In the genomic region with DNA sequence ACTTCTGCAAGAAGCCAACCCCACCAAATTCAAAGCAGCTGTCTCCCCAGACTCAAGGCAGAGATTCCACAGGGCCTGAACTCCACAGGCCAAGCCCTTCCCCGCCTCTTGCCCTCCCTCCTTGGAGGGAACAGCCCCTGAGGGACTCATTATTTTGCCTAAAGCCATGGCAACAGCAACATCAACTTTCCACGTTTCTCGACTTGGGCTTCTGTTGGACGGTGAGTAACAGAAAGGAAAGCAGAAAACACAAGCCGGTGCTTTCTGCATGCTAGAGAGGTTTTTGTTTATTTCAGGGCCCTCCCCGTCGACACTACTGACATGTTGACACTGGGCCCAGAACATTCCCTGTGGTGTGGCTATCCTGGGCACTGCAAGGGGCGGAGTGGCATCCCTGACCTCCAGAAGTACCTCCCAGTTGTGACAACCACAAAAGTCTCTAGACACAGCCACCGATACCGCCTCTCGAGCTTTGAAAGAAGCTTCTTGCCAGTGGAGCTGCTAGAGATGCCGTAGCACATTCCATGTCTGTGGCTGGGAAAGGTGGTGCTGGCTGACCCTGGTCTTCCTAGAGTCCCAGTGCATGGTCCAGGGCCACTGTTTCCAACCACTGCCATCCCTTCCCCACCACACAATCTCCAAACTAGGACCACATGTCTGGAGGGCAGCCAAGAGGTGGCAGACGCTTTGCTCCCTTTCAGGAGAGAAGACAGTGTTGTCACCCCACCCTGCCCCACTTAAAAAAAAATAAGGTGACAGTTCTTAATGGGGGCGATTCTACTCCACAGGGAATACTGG, we compare ENCODE assay signal across 12 cellular contexts. TPM values are rescaled to one million over a fixed set of nuclear protein-coding genes. Genes with fewer than 3 reads are reported as not detected.
DNase-seq lines count a peak whose midpoint lies in the region; ATAC-seq and TF ChIP-seq lines count a peak whose summit lies in the region.
"Had no signal": no experiment of that assay in that cellular context is flagged by ENCODE, and none has a peak within 500 bp of the region (broad histone marks: within the 10 kb centered on the region; RNA-seq: fewer than 3 reads in every experiment).

No MANE protein-coding gene starts in this region.

- WGBS in psoas muscle, 3 donors = 34 to 47% (median 45%) methylated on average over 14 of the region's 14 CpGs

- H3K27me3 ChIP-seq in left ventricle myocardium inferior (ENCODE audit: low read depth) (no peaks in the 10 kb centered on the region), psoas muscle (ENCODE audit: insufficient read depth in 3 of 3, low read length in 2 of 3) (no peaks in the 10 kb centered on the region)

- ATAC-seq in psoas muscle (peak; percentile 47 to 69 (median 64)), GM18498 (IDR thresholded peaks at IDR 0.05; ENCODE audit: unreplicated experiment) (no peak)
- no peak for ATAC-seq in naive thymus-derived CD8-positive, alpha-beta T cell
- ATAC-seq: activated naive CD8-positive, alpha-beta T cell treated with anti-CD3 and anti-CD28 coated beads, Interleukin-2, amount 50 U/mL, for 24 hours had no signal

- peaks cover 26% of the 10 kb centered on the region for H3K4me1 ChIP-seq in left ventricle myocardium inferior
- H3K4me1 ChIP-seq in psoas muscle = no peaks in the 10 kb centered on the region

- H3K4me3 Mint-ChIP-seq in naive thymus-derived CD8-positive, alpha-beta T cell = no peak overlapping the region
- H3K4me3 Mint-ChIP-seq: activated CD4-positive, alpha-beta memory T cell treated with anti-CD3 and anti-CD28 coated beads for 36 hours; activated naive CD8-positive, alpha-beta T cell treated with anti-CD3 and anti-CD28 coated beads, Interleukin-2, amount 50 U/mL, for 24 hours; CD14-positive monocyte; naive B cell had no signal

- no peak overlapping the region for H3K27ac Mint-ChIP-seq in naive thymus-derived CD8-positive, alpha-beta T cell
- H3K27ac Mint-ChIP-seq: activated CD4-positive, alpha-beta memory T cell treated with anti-CD3 and anti-CD28 coated beads for 36 hours; activated naive CD8-positive, alpha-beta T cell treated with anti-CD3 and anti-CD28 coated beads, Interleukin-2, amount 50 U/mL, for 24 hours had no signal

- H3K36me3 ChIP-seq in left ventricle myocardium inferior (peaks cover 94% of the 10 kb centered on the region), psoas muscle (ENCODE audit: insufficient read depth in 1 of 2, low read depth in 1 of 2) (peaks cover 8 to 100% of the 10 kb centered on the region in 2 donors)

- no peaks in the 10 kb centered on the region for H3K9me3 ChIP-seq in left ventricle myocardium inferior (replicated peaks)
- H3K9me3 ChIP-seq in psoas muscle = no peaks in the 10 kb centered on the region

- POLR2A ChIA-PET in naive thymus-derived CD8-positive, alpha-beta T cell (lab: Charles Lee) = no interaction called here

- H3K4me3 ChIP-seq in left ventricle myocardium inferior (peak overlapping the region; percentile 11), psoas muscle (no peak overlapping the region)

- H3K36me3 Mint-ChIP-seq in naive thymus-derived CD8-positive, alpha-beta T cell = peaks cover 0 to 87% (median 15%) of the 10 kb centered on the region in 3 donors

- DNase-seq in AG20443 (ENCODE audit: low spot score) = peak; percentile 92
- DNase-seq in astrocyte of the hippocampus (ENCODE audit: low read depth, low spot score) = peak; percentile 26
- DNase-seq in left ventricle myocardium inferior = peak; percentile 58
- peak; percentile 51 to 75 for DNase-seq in psoas muscle
- no peak for DNase-seq in middle frontal gyrus (ENCODE audit: extremely low spot score, low spot score)
- DNase-seq in naive thymus-derived CD8-positive, alpha-beta T cell = no peak
- DNase-seq in activated CD4-positive, alpha-beta T cell treated with anti-CD3 and anti-CD28 coated beads, Interleukin-2, amount 50 U/mL, for 48 hours = no peak
- DNase-seq: activated CD4-positive, alpha-beta memory T cell treated with anti-CD3 and anti-CD28 coated beads for 36 hours; activated naive CD8-positive, alpha-beta T cell treated with anti-CD3 and anti-CD28 coated beads, Interleukin-2, amount 50 U/mL, for 24 hours had no signal

- H3K4me1 Mint-ChIP-seq in naive thymus-derived CD8-positive, alpha-beta T cell = peaks cover 0 to 7% (median 2%) of the 10 kb centered on the region in 4 donors
- H3K4me1 Mint-ChIP-seq: activated naive CD8-positive, alpha-beta T cell treated with anti-CD3 and anti-CD28 coated beads, Interleukin-2, amount 50 U/mL, for 24 hours; CD14-positive monocyte had no signal

- no peaks in the 10 kb centered on the region for H3K27me3 Mint-ChIP-seq in naive thymus-derived CD8-positive, alpha-beta T cell
- H3K27me3 Mint-ChIP-seq: activated CD4-positive, alpha-beta memory T cell treated with anti-CD3 and anti-CD28 coated beads for 36 hours; activated naive CD8-positive, alpha-beta T cell treated with anti-CD3 and anti-CD28 coated beads, Interleukin-2, amount 50 U/mL, for 24 hours; naive B cell had no signal

- TF ChIP-seq CTCF in left ventricle myocardium inferior (IDR thresholded peaks at IDR 0.05; ENCODE audit: borderline replicate concordance) (peak; percentile 18), psoas muscle (IDR thresholded peaks at IDR 0.05) (no peak)

- H3K9me3 Mint-ChIP-seq in naive thymus-derived CD8-positive, alpha-beta T cell = no peaks in the 10 kb centered on the region
- H3K9me3 Mint-ChIP-seq: activated CD4-positive, alpha-beta memory T cell treated with anti-CD3 and anti-CD28 coated beads for 36 hours; activated naive CD8-positive, alpha-beta T cell treated with anti-CD3 and anti-CD28 coated beads, Interleukin-2, amount 50 U/mL, for 24 hours; CD14-positive monocyte; naive B cell had no signal

- H3K27ac ChIP-seq in left ventricle myocardium inferior (replicated peaks) = peak overlapping the region; percentile 80
- peak overlapping the region; percentile 24 for H3K27ac ChIP-seq in psoas muscle

- intact Hi-C loops in left ventricle myocardium inferior (cut with micrococcal nuclease) = no loop called here
- intact Hi-C loops in psoas muscle (cut with DNase I) = no loop called here

RNA-seq across cellular contexts. Expression of a gene that starts 12.8 kb away (rescaled TPM):
- total RNA-seq in left ventricle myocardium inferior (6.1 TPM), psoas muscle (1 to 10 TPM; 1.3 to 2.9 (median 1.5) TPM)
- polyA plus RNA-seq in psoas muscle = 1 to 10 TPM; 1.2 to 1.7 (median 1.5) TPM
- 10 to 100 TPM; 55.9 to 58.3 TPM for total RNA-seq in naive thymus-derived CD8-positive, alpha-beta T cell
- 1 to 10 TPM; 1.3 to 2.8 (median 2.0) TPM for polyA plus RNA-seq in naive thymus-derived CD8-positive, alpha-beta T cell

RNA-seq across cellular contexts. Expression of a gene that starts 22.2 kb away (rescaled TPM):
- total RNA-seq in left ventricle myocardium inferior (2.5 TPM), psoas muscle (1 to 10 TPM in 2 of 4 donors, under 1 TPM in 2; 0.73 to 3.0 (median 1.2) TPM)
- polyA plus RNA-seq in psoas muscle = 1 to 10 TPM in 1 of 3 donors, under 1 TPM in 2; 0.82 to 2.2 (median 0.89) TPM
- total RNA-seq in naive thymus-derived CD8-positive, alpha-beta T cell = 10 to 100 TPM; 32.7 to 34.5 TPM
- 1 to 10 TPM; 6.2 to 8.4 (median 7.0) TPM for polyA plus RNA-seq in naive thymus-derived CD8-positive, alpha-beta T cell

RNA-seq across cellular contexts. Expression of a gene that starts 23.2 kb away (rescaled TPM):
- 590 TPM for total RNA-seq in left ventricle myocardium inferior
- 100 to 1,000 TPM; 240 to 367 (median 285) TPM for total RNA-seq in psoas muscle
- polyA plus RNA-seq in psoas muscle = 100 to 1,000 TPM; 373 to 503 (median 438) TPM
- 100 to 1,000 TPM; 116 to 131 TPM for total RNA-seq in naive thymus-derived CD8-positive, alpha-beta T cell
- 100 to 1,000 TPM; 374 to 404 (median 395) TPM for polyA plus RNA-seq in naive thymus-derived CD8-positive, alpha-beta T cell

RNA-seq across cellular contexts. Expression of a gene that starts 51.1 kb away (rescaled TPM):
- total RNA-seq in left ventricle myocardium inferior = 54.8 TPM
- 10 to 100 TPM; 48.4 to 50.0 (median 48.9) TPM for total RNA-seq in psoas muscle
- 10 to 100 TPM; 40.5 to 71.7 (median 43.9) TPM for polyA plus RNA-seq in psoas muscle
- 100 to 1,000 TPM; 128 to 145 TPM for total RNA-seq in naive thymus-derived CD8-positive, alpha-beta T cell
- polyA plus RNA-seq in naive thymus-derived CD8-positive, alpha-beta T cell = 10 to 100 TPM in 1 of 3 donors, 1 to 10 TPM in 2; 7.7 to 13.0 (median 9.1) TPM

RNA-seq across cellular contexts. Expression of a gene that starts 56.5 kb away (rescaled TPM):
- total RNA-seq in left ventricle myocardium inferior = not detected
- not detected for total RNA-seq in psoas muscle
- not detected for polyA plus RNA-seq in psoas muscle
- under 1 TPM; 0.34 to 0.38 TPM for total RNA-seq in naive thymus-derived CD8-positive, alpha-beta T cell
- polyA plus RNA-seq in naive thymus-derived CD8-positive, alpha-beta T cell = under 1 TPM in 1 of 3 donors, not detected in 2; 0.10 TPM
- polyA plus RNA-seq: CD14-positive monocyte had no signal

Comparison
In these comparisons a context has a peak if more than half of its experiments do, and no peak if none do; other contexts are left out.
1. DNase-seq: peak in AG20443 (single experiment), astrocyte of the hippocampus (single experiment), left ventricle myocardium inferior (single experiment) and psoas muscle (2 of 2); none in middle frontal gyrus (single experiment), naive thymus-derived CD8-positive, alpha-beta T cell (0 of 10) and activated CD4-positive, alpha-beta T cell treated with anti-CD3 and anti-CD28 coated beads, Interleukin-2, amount 50 U/mL, for 48 hours (0 of 2).
2. ATAC-seq: peak in psoas muscle (4 of 4); none in naive thymus-derived CD8-positive, alpha-beta T cell (0 of 2) and GM18498 (single experiment).